10 cellular contexts compared by ENCODE assay signal in the genomic region with DNA sequence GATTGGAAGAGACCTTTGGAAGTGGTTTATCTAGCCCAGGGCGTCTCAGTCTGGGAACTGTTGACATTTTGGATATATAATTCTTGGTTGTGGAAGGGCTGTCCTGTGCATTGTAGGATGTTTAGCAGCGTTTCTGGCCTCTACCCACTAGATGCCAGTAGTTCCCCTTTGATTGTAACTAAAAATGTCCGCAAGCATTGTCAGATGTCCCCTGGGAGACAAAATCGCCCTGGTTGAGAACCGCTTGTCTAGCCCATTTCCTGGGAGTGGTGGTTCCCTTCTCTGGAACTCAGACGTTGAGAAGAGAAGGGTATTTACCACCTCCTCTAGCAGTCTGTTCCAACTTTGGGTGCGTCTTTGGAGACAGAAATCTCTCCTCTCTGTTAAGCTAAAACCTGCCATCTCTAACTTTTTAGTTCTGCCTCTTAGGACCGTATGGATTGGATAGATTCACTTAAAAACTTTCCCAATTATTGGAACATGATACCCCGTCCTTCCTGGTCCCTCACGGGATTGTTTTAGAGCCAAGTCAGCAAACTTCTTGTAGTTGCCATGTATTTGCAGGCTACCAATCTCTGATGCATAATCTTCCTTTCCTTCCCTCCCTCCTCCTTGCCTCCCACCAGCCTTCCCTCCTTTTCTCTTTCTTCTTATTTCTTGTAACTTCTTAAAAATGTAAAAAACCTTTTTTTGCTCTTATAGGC. TPM values are rescaled to one million over a fixed set of nuclear protein-coding genes. Genes with fewer than 3 reads are reported as not detected.
A peak's percentile ranks its signal among the peaks of the same experiment; 100 is the strongest.
DNase-seq lines count a peak whose midpoint lies in the region; ATAC-seq and TF ChIP-seq lines count a peak whose summit lies in the region.
"Had no signal": no experiment of that assay in that cellular context is flagged by ENCODE, and none has a peak within 500 bp of the region (broad histone marks: within the 10 kb centered on the region; RNA-seq: fewer than 3 reads in every experiment).

No MANE protein-coding gene starts in this region.

- H3K9me2 ChIP-seq in SK-N-SH, result no peaks in the 10 kb centered on the region

- no peaks in the 10 kb centered on the region; a peak in 2 of 4 replicates for H3K4me1 ChIP-seq in SK-N-SH (ENCODE audit: control insufficient read depth in 1 of 2, insufficient read depth in 2 of 2, low read depth in 1 of 2, low read length in 1 of 2)
- peaks cover 0 to 5% of the 10 kb centered on the region in 2 donors for H3K4me1 ChIP-seq in thyroid gland

- no peaks in the 10 kb centered on the region for H3K9me3 ChIP-seq in SK-N-SH
- no peaks in the 10 kb centered on the region for H3K9me3 ChIP-seq in thyroid gland

- POLR2A ChIA-PET in SK-N-SH (lab: Yijun Ruan, JAX), result no interaction called here

- no peaks in the 10 kb centered on the region for H3K27me3 ChIP-seq in SK-N-SH (ENCODE audit: insufficient read depth)
- H3K27me3 ChIP-seq in thyroid gland, result no peaks in the 10 kb centered on the region

- no peak for TF ChIP-seq EP300 in SK-N-SH (IDR thresholded peaks at IDR 0.05; ENCODE audit: borderline replicate concordance in 1 of 2, low read depth in 1 of 2, low read length in 1 of 2)

- CTCF ChIA-PET in SK-N-SH (lab: Yijun Ruan, JAX), result interaction anchor here (1.0 to 3.7 kb wide), 4 partner anchors 8 to 455 kb away, joined by 3 to 16 read pairs (median 5); partner anchors contain the start of gene SRD5A3

- H3K4me3 ChIP-seq in SK-N-SH (ENCODE audit: low read depth in 2 of 2, low read length in 1 of 2) (no peak overlapping the region), thyroid gland (replicated peaks in 1 of 3) (no peak overlapping the region)
- H3K4me3 ChIP-seq: skin epidermis had no signal

- H3K36me3 ChIP-seq in SK-N-SH (replicated peaks in 1 of 2; ENCODE audit: control insufficient read depth in 1 of 2, insufficient read depth in 2 of 2, low read length in 1 of 2) (peaks cover 46 to 58% of the 10 kb centered on the region in 2 experiments), thyroid gland (peaks cover 8 to 10% of the 10 kb centered on the region in 2 donors)

- no peak overlapping the region for H3K9ac ChIP-seq in SK-N-SH

- H3F3A ChIP-seq in SK-N-SH (replicated peaks; ENCODE audit: insufficient read depth), result peaks cover 6% of the 10 kb centered on the region

- H2AFZ ChIP-seq in SK-N-SH (ENCODE audit: low read depth), result no peak overlapping the region

- DNase-seq in NCI-H2081 (lab: John Stamatoyannopoulos, UW) (peak; percentile 15 to 22), NCI-H2081 treated with DMSO at 0.1 percent for 48 hours (lab: John Stamatoyannopoulos, UW) (no peak), SK-N-SH (no peak), inferior parietal cortex (ENCODE audit: extremely low spot score) (peak; percentile 57), NCI-H2171 treated with DMSO at 0.1 percent for 48 hours (lab: John Stamatoyannopoulos, UW) (no peak), thyroid gland (no peak), NCI-H2196 (lab: John Stamatoyannopoulos, UW; ENCODE audit: unreplicated experiment) (no peak)

- intact Hi-C loops in thyroid gland (cut with DNase I), result no loop called here

- peak; percentile 76 for ATAC-seq in HG02642 (IDR thresholded peaks at IDR 0.05; ENCODE audit: poor library complexity, unreplicated experiment)

- no peak for TF ChIP-seq POLR2A in thyroid gland (IDR thresholded peaks at IDR 0.05)

- H4K20me1 ChIP-seq in SK-N-SH (ENCODE audit: insufficient read depth), result peaks cover 92% of the 10 kb centered on the region

- H3K4me2 ChIP-seq in SK-N-SH, result no peak overlapping the region

- H3K79me2 ChIP-seq in SK-N-SH (ENCODE audit: insufficient read depth), result peaks cover 100% of the 10 kb centered on the region

- TF ChIP-seq RAD21 in SK-N-SH (IDR thresholded peaks at IDR 0.05; ENCODE audit: low read length), result peak; percentile 48

- TF ChIP-seq CTCF in SK-N-SH (IDR thresholded peaks at IDR 0.05) (peak; percentile 31; the same call in 1 of the 2 replicates), thyroid gland (IDR thresholded peaks at IDR 0.05) (no peak)

- no peak overlapping the region; a peak in 1 of 4 replicates for H3K27ac ChIP-seq in SK-N-SH (ENCODE audit: low read depth in 2 of 2, low read length in 1 of 2)
- H3K27ac ChIP-seq in thyroid gland, result no peak overlapping the region
- H3K27ac ChIP-seq: C4-2B had no signal

- WGBS in SK-N-SH (ENCODE audit: low lambda C conversion rate), result 90% methylated on average over 10 of the region's 10 CpGs
- WGBS in thyroid gland, 2 donors, result 57 to 66% methylated on average over 10 of the region's 10 CpGs

TF ChIP-seq in SK-N-SH, 30 proteins besides CTCF, POLR2A, EP300 and RAD21:
- no peak for TF ChIP-seq TAF1 (IDR thresholded peaks at IDR 0.05; ENCODE audit: borderline replicate concordance, low read depth, low read length)
- TF ChIP-seq ELF1 (IDR thresholded peaks at IDR 0.05), result no peak
- peak; percentile 8; the same call in 1 of the 2 replicates for TF ChIP-seq SMC3 (IDR thresholded peaks at IDR 0.05; ENCODE audit: low read depth, low read length)
- TF ChIP-seq YY1 (IDR thresholded peaks at IDR 0.05; ENCODE audit: low read depth), result no peak
- no peak for TF ChIP-seq FOXM1 (IDR thresholded peaks at IDR 0.05; ENCODE audit: low read depth)
- TF ChIP-seq, protein P1, sequence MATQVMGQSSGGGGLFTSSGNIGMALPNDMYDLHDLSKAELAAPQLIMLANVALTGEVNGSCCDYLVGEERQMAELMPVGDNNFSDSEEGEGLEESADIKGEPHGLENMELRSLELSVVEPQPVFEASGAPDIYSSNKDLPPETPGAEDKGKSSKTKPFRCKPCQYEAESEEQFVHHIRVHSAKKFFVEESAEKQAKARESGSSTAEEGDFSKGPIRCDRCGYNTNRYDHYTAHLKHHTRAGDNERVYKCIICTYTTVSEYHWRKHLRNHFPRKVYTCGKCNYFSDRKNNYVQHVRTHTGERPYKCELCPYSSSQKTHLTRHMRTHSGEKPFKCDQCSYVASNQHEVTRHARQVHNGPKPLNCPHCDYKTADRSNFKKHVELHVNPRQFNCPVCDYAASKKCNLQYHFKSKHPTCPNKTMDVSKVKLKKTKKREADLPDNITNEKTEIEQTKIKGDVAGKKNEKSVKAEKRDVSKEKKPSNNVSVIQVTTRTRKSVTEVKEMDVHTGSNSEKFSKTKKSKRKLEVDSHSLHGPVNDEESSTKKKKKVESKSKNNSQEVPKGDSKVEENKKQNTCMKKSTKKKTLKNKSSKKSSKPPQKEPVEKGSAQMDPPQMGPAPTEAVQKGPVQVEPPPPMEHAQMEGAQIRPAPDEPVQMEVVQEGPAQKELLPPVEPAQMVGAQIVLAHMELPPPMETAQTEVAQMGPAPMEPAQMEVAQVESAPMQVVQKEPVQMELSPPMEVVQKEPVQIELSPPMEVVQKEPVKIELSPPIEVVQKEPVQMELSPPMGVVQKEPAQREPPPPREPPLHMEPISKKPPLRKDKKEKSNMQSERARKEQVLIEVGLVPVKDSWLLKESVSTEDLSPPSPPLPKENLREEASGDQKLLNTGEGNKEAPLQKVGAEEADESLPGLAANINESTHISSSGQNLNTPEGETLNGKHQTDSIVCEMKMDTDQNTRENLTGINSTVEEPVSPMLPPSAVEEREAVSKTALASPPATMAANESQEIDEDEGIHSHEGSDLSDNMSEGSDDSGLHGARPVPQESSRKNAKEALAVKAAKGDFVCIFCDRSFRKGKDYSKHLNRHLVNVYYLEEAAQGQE (IDR thresholded peaks at IDR 0.05; ENCODE audit: low read depth, low read length), result no peak
- no peak for TF ChIP-seq USF2 (IDR thresholded peaks at IDR 0.05; ENCODE audit: borderline replicate concordance, low read depth, low read length)

RNA-seq across cellular contexts. Expression of gene TMEM165, which starts 13.9 kb away (rescaled TPM):
- 58.6 and 89.2 TPM in 2 replicates for polyA plus RNA-seq in SK-N-SH (2012; rRNA removed)
- 75.8 and 85.3 TPM in 2 replicates for polyA plus RNA-seq in SK-N-SH (2012; cell fraction: cytosol; rRNA removed)
- 70.8 and 135 TPM in 2 replicates for polyA plus RNA-seq in SK-N-SH (2012; cell fraction: nucleus; rRNA removed)
- total RNA-seq in thyroid gland, result 100 to 1,000 TPM; 175 to 226 (median 189) TPM

Comparison
In these comparisons a context has a peak if more than half of its experiments do, and no peak if none do; other contexts are left out.
1. DNase-seq: peak in NCI-H2081 (2 of 2) and inferior parietal cortex (single experiment); none in NCI-H2081 treated with DMSO at 0.1 percent for 48 hours (single experiment), SK-N-SH (single experiment), NCI-H2171 treated with DMSO at 0.1 percent for 48 hours (single experiment), thyroid gland (0 of 2) and NCI-H2196 (single experiment).